Comparison of ENCODE assay signal across 2 cellular contexts in the genomic region with DNA sequence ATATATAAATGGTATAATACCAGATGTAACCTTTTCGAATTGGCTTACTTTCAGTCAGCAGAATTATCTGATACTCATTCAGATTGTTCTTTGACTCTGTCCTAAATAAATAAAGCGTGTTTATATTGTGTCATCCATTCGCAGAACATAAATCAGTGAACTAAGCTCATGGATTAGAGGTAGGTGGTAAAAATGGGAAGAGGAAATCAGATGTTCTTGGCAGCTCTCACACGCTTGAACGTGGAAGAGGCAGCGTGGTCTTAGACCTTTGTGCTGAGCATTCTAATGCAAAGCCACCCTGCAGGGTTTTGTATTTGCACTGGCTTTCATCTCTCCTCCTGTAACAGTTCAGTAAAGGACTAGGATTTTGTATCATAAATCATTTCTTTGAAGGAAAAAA.
TF ChIP-seq lines count a peak whose summit lies in the region.

No MANE protein-coding gene starts in this region.

TF ChIP-seq in liver, 16 proteins besides CTCF, POLR2A, EP300 and RAD21 (continued from another document):
- peak in 1 of 2 donors; percentile 37 for TF ChIP-seq HNF4A (conservative IDR thresholded peaks at IDR 0.05)
- peak; percentile 29 for TF ChIP-seq YY1 (IDR thresholded peaks at IDR 0.05)
- TF ChIP-seq EGR1 (IDR thresholded peaks at IDR 0.05; ENCODE audit: low read depth in 2 of 2): no peak
- TF ChIP-seq RXRA (IDR thresholded peaks at IDR 0.05): peak in 1 of 2 donors; percentile 26
TF ChIP-seq in liver: peak in this region for 4.

TF ChIP-seq in HepG2, 621 proteins besides CTCF, POLR2A, EP300 and RAD21 (continued from another document):
- no peak for TF ChIP-seq MYPOP (CRISPR knock-in tag; IDR thresholded peaks at IDR 0.05)
- TF ChIP-seq TBL1XR1 (IDR thresholded peaks at IDR 0.05; ENCODE audit: borderline replicate concordance, low read length, partially characterized antibody): no peak
- TF ChIP-seq ZBTB7A (CRISPR knock-in tag; IDR thresholded peaks at IDR 0.05): no peak
- TF ChIP-seq, protein P1, sequence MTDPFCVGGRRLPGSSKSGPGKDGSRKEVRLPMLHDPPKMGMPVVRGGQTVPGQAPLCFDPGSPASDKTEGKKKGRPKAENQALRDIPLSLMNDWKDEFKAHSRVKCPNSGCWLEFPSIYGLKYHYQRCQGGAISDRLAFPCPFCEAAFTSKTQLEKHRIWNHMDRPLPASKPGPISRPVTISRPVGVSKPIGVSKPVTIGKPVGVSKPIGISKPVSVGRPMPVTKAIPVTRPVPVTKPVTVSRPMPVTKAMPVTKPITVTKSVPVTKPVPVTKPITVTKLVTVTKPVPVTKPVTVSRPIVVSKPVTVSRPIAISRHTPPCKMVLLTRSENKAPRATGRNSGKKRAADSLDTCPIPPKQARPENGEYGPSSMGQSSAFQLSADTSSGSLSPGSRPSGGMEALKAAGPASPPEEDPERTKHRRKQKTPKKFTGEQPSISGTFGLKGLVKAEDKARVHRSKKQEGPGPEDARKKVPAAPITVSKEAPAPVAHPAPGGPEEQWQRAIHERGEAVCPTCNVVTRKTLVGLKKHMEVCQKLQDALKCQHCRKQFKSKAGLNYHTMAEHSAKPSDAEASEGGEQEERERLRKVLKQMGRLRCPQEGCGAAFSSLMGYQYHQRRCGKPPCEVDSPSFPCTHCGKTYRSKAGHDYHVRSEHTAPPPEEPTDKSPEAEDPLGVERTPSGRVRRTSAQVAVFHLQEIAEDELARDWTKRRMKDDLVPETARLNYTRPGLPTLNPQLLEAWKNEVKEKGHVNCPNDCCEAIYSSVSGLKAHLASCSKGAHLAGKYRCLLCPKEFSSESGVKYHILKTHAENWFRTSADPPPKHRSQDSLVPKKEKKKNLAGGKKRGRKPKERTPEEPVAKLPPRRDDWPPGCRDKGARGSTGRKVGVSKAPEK (CRISPR knock-in tag; IDR thresholded peaks at IDR 0.05; ENCODE audit: borderline replicate concordance): no peak
- no peak for TF ChIP-seq FOXP1 (IDR thresholded peaks at IDR 0.05)
- TF ChIP-seq FOXP1 (CRISPR knock-in tag; IDR thresholded peaks at IDR 0.05): no peak
- TF ChIP-seq, protein P2, sequence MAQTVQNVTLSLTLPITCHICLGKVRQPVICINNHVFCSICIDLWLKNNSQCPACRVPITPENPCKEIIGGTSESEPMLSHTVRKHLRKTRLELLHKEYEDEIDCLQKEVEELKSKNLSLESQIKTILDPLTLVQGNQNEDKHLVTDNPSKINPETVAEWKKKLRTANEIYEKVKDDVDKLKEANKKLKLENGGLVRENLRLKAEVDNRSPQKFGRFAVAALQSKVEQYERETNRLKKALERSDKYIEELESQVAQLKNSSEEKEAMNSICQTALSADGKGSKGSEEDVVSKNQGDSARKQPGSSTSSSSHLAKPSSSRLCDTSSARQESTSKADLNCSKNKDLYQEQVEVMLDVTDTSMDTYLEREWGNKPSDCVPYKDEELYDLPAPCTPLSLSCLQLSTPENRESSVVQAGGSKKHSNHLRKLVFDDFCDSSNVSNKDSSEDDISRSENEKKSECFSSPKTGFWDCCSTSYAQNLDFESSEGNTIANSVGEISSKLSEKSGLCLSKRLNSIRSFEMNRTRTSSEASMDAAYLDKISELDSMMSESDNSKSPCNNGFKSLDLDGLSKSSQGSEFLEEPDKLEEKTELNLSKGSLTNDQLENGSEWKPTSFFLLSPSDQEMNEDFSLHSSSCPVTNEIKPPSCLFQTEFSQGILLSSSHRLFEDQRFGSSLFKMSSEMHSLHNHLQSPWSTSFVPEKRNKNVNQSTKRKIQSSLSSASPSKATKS (CRISPR knock-in tag; IDR thresholded peaks at IDR 0.05): no peak
- TF ChIP-seq GABPA (IDR thresholded peaks at IDR 0.05; ENCODE audit: low read depth, low read length): no peak
- no peak for TF ChIP-seq GABPA (CRISPR knock-in tag; IDR thresholded peaks at IDR 0.05; ENCODE audit: low read depth)
- no peak for TF ChIP-seq TAF1 (CRISPR knock-in tag; IDR thresholded peaks at IDR 0.05)
- no peak for TF ChIP-seq MED1 (CRISPR knock-in tag; IDR thresholded peaks at IDR 0.05)
